ENCODE assay signal across 34 cellular contexts in genomic region chr9:132996526-132996925, GRCh38. TPM values are rescaled to one million over a fixed set of nuclear protein-coding genes. Genes with fewer than 3 reads are reported as not detected.
"Had no signal": no experiment of that assay in that cellular context is flagged by ENCODE, and none has a peak within 500 bp of the region (broad histone marks: within the 10 kb centered on the region; RNA-seq: fewer than 3 reads in every experiment).

No MANE protein-coding gene starts in this region.

- H3K27ac ChIP-seq: breast epithelium, epithelial cell of prostate, gastrocnemius medialis, left lung, neutrophil, prostate gland, skin epidermis had no signal

- H3K36me3 ChIP-seq: breast epithelium, gastrocnemius medialis, left lung, neutrophil, prostate gland had no signal

- DNase-seq: activated CD4-positive, alpha-beta T cell treated with anti-CD3 and anti-CD28 coated beads for 4 hours; activated CD4-positive, alpha-beta T cell treated with anti-CD3 and anti-CD28 coated beads, Interleukin-2, amount 50 U/mL, for 4 hours; activated gamma-delta T cell; activated naive CD4-positive, alpha-beta T cell treated with anti-CD3 and anti-CD28 coated beads, Interleukin-2, amount 50 U/mL, for 16 hours; activated T-cell treated with anti-CD3 and anti-CD28 coated beads for 4 hours; activated T-cell treated with anti-CD3 and anti-CD28 coated beads, Interleukin-2, amount 50 U/mL, for 72 hours; amniotic stem cell; central memory CD4-positive, alpha-beta T cell; effector CD4-positive, alpha-beta T cell; gastrocnemius medialis; glutamatergic neuron; left lung; retina; stimulated activated CD4-positive, alpha-beta T cell treated with anti-CD3 and anti-CD28 coated beads, Interleukin-1b, Interleukin-23, amount 100 ng/mL, for 48 hours; stimulated activated CD4-positive, alpha-beta T cell treated with anti-CD3 and anti-CD28 coated beads, Interleukin-4, amount 100 ng/mL, for 4 hours; stimulated activated CD8-positive, alpha-beta memory T cell treated with anti-CD3 and anti-CD28 coated beads, Interleukin-4, amount 100 ng/mL, for 48 hours; stimulated activated naive CD8-positive, alpha-beta T cell treated with anti-CD3 and anti-CD28 coated beads, Interleukin-15, amount 100 ng/mL, for 72 hours; substantia nigra; T-helper 1 cell had no signal

- H3K4me3 ChIP-seq: breast epithelium, gastrocnemius medialis, left lung, prostate gland, skin epidermis had no signal

- H3K4me3 Mint-ChIP-seq: activated T-cell treated with anti-CD3 and anti-CD28 coated beads, Interleukin-2, amount 50 U/mL, for 72 hours; nephron; stimulated activated memory B cell treated with anti-CD40 and anti-IgM and Interleukin-4, amounts not matched to agents 10 μg/mL and 1 μg/mL and 100 μg/mL, for 72 hours; stimulated activated naive CD8-positive, alpha-beta T cell treated with anti-CD3 and anti-CD28 coated beads, Interleukin-15, amount 100 ng/mL, for 72 hours; T-helper 2 cell treated with Interferon-gamma antibody and Interleukin-4, amounts not matched to agents 5 μg/mL and 100 μg/mL, for 36 hours; type B pancreatic cell had no signal

- ATAC-seq: activated T-cell treated with anti-CD3 and anti-CD28 coated beads, Interleukin-2, amount 50 U/mL, for 72 hours; gastrocnemius medialis; left lung; sciatic nerve; stimulated activated memory B cell treated with anti-CD40 and anti-IgM and Interleukin-4, amounts not matched to agents 10 μg/mL and 1 μg/mL and 100 μg/mL, for 72 hours; stimulated activated naive CD8-positive, alpha-beta T cell treated with anti-CD3 and anti-CD28 coated beads, Interleukin-15, amount 100 ng/mL, for 72 hours had no signal

- FAIRE-seq: endometrium, islet of Langerhans had no signal

- H3K36me3 Mint-ChIP-seq: stimulated activated memory B cell treated with anti-CD40 and anti-IgM and Interleukin-4, amounts not matched to agents 10 μg/mL and 1 μg/mL and 100 μg/mL, for 72 hours; type B pancreatic cell had no signal

- H3K9me3 Mint-ChIP-seq: activated T-cell treated with anti-CD3 and anti-CD28 coated beads, Interleukin-2, amount 50 U/mL, for 72 hours; nephron; stimulated activated memory B cell treated with anti-CD40 and anti-IgM and Interleukin-4, amounts not matched to agents 10 μg/mL and 1 μg/mL and 100 μg/mL, for 72 hours; stimulated activated naive CD8-positive, alpha-beta T cell treated with anti-CD3 and anti-CD28 coated beads, Interleukin-15, amount 100 ng/mL, for 72 hours; T-helper 2 cell treated with Interferon-gamma antibody and Interleukin-4, amounts not matched to agents 5 μg/mL and 100 μg/mL, for 36 hours; type B pancreatic cell had no signal

- H3K4me1 ChIP-seq: gastrocnemius medialis, prostate gland had no signal

- H3K27ac Mint-ChIP-seq: activated T-cell treated with anti-CD3 and anti-CD28 coated beads, Interleukin-2, amount 50 U/mL, for 72 hours; nephron; stimulated activated memory B cell treated with anti-CD40 and anti-IgM and Interleukin-4, amounts not matched to agents 10 μg/mL and 1 μg/mL and 100 μg/mL, for 72 hours; stimulated activated naive CD8-positive, alpha-beta T cell treated with anti-CD3 and anti-CD28 coated beads, Interleukin-15, amount 100 ng/mL, for 72 hours; T-helper 2 cell treated with Interferon-gamma antibody and Interleukin-4, amounts not matched to agents 5 μg/mL and 100 μg/mL, for 36 hours; type B pancreatic cell had no signal

- H3K9me3 ChIP-seq: breast epithelium, gastrocnemius medialis, left lung, neutrophil, prostate gland had no signal

RNA-seq across cellular contexts. Expression of gene GFI1B, which starts 18.0 kb away (rescaled TPM):
- total RNA-seq: breast epithelium, gastrocnemius medialis, lung microvascular endothelial cell, mesenteric fat pad, osteocyte, sciatic nerve had no signal
